Comparison of ENCODE assay signal across 19 cellular contexts in genomic region chr1:246798606-246799496, GRCh38.
DNase-seq lines count a peak whose midpoint lies in the region; ATAC-seq and TF ChIP-seq lines count a peak whose summit lies in the region.
"Had no signal": no experiment of that assay in that cellular context is flagged by ENCODE, and none has a peak within 500 bp of the region (broad histone marks: within the 10 kb centered on the region; RNA-seq: fewer than 3 reads in every experiment).

No MANE protein-coding gene starts in this region.

- no peak for TF ChIP-seq POLR2A in suprapubic skin (IDR thresholded peaks at IDR 0.05)

- no peak overlapping the region for H3K9ac ChIP-seq in SK-N-SH

- TF ChIP-seq CTCF in SK-N-SH (IDR thresholded peaks at IDR 0.05), result no peak
- TF ChIP-seq CTCF in chondrocyte (IDR thresholded peaks at IDR 0.05), result no peak
- no peak for TF ChIP-seq CTCF in nephron (IDR thresholded peaks at IDR 0.05; ENCODE audit: unreplicated experiment in 3 of 3)
- no peak for TF ChIP-seq CTCF in suprapubic skin (IDR thresholded peaks at IDR 0.05)

- H3K36me3 Mint-ChIP-seq in chondrocyte (ENCODE audit: low read depth) (peaks cover 1% of the 10 kb centered on the region), nephron (ENCODE audit: low read depth) (no peaks in the 10 kb centered on the region)
- H3K36me3 Mint-ChIP-seq: WTC11 had no signal

- no peak overlapping the region for H3K4me2 ChIP-seq in SK-N-SH

- 80% methylated on average over 8 of the region's 22 CpGs for WGBS in SK-N-SH (ENCODE audit: low lambda C conversion rate)
- 78% methylated on average over 17 of the region's 22 CpGs for WGBS in suprapubic skin

- peaks cover 15% of the 10 kb centered on the region for H3K4me1 Mint-ChIP-seq in chondrocyte (ENCODE audit: low read depth)
- H3K4me1 Mint-ChIP-seq in nephron, result peaks cover 36% of the 10 kb centered on the region
- H3K4me1 Mint-ChIP-seq: central memory CD8-positive, alpha-beta T cell had no signal

- H3K4me3 ChIP-seq in SK-N-SH (ENCODE audit: low read depth in 2 of 2, low read length in 1 of 2) (no peak overlapping the region), suprapubic skin (no peak overlapping the region)
- H3K4me3 ChIP-seq: esophagus squamous epithelium, pancreas, skin epidermis had no signal

- no peaks in the 10 kb centered on the region for H3K36me3 ChIP-seq in SK-N-SH (replicated peaks in 1 of 2; ENCODE audit: control insufficient read depth in 1 of 2, insufficient read depth in 2 of 2, low read length in 1 of 2)
- H3K36me3 ChIP-seq in suprapubic skin, result no peaks in the 10 kb centered on the region
- H3K36me3 ChIP-seq: esophagus squamous epithelium, pancreas had no signal

- CTCF ChIA-PET in SK-N-SH (lab: Yijun Ruan, JAX), result no interaction called here

- no peaks in the 10 kb centered on the region for H3K79me2 ChIP-seq in SK-N-SH (ENCODE audit: insufficient read depth)

- ATAC-seq in SK-N-SH treated with all-trans-retinoic acid at 6 μM for 48 hours, result peak; percentile 9; the same call in 2 of the 3 replicates
- no peak for ATAC-seq in HG03175 (IDR thresholded peaks at IDR 0.05; ENCODE audit: unreplicated experiment)
- ATAC-seq: WTC11 had no signal

- H3K27me3 Mint-ChIP-seq in chondrocyte (ENCODE audit: low read depth), result no peaks in the 10 kb centered on the region
- no peaks in the 10 kb centered on the region for H3K27me3 Mint-ChIP-seq in nephron (ENCODE audit: low read depth)

- no peaks in the 10 kb centered on the region for H3F3A ChIP-seq in SK-N-SH (replicated peaks; ENCODE audit: insufficient read depth)

- H3K9me3 ChIP-seq in SK-N-SH (no peaks in the 10 kb centered on the region), suprapubic skin (no peaks in the 10 kb centered on the region)
- H3K9me3 ChIP-seq: esophagus squamous epithelium, pancreas had no signal

- H3K27ac ChIP-seq in SK-N-SH (ENCODE audit: low read depth in 2 of 2, low read length in 1 of 2) (no peak overlapping the region), suprapubic skin (no peak overlapping the region)
- H3K27ac ChIP-seq: esophagus squamous epithelium, pancreas, skin epidermis had no signal

- no peak for DNase-seq in SK-N-SH
- peak; percentile 71 for DNase-seq in chondrocyte (ENCODE audit: low spot score)
- DNase-seq in suprapubic skin (ENCODE audit: low spot score in 2 of 2), result peak; percentile 39 to 71
- no peak for DNase-seq in NOMO-1 treated with DMSO at 0.1 percent for 48 hours (lab: John Stamatoyannopoulos, UW; ENCODE audit: unreplicated experiment)
- no peak for DNase-seq in NCI-H1105 (lab: John Stamatoyannopoulos, UW)
- DNase-seq: activated CD4-positive, alpha-beta T cell treated with anti-CD3 and anti-CD28 coated beads, Interleukin-2, amount 50 U/mL, for 48 hours; activated naive CD4-positive, alpha-beta T cell treated with anti-CD3 and anti-CD28 coated beads for 36 hours; Calu3; effector memory CD4-positive, alpha-beta T cell; esophagus squamous epithelium; H7; NCI-H146; pancreas had no signal

- no peak overlapping the region for H2AFZ ChIP-seq in SK-N-SH (ENCODE audit: low read depth)

- TF ChIP-seq EP300 in SK-N-SH (IDR thresholded peaks at IDR 0.05; ENCODE audit: borderline replicate concordance in 1 of 2, low read depth in 1 of 2, low read length in 1 of 2) (no peak), suprapubic skin (IDR thresholded peaks at IDR 0.05) (no peak)

- H3K27ac Mint-ChIP-seq in chondrocyte (ENCODE audit: unreplicated experiment) (no peak overlapping the region), nephron (peak overlapping the region; percentile 32 to 69 (median 33))
- H3K27ac Mint-ChIP-seq: activated naive CD4-positive, alpha-beta T cell treated with anti-CD3 and anti-CD28 coated beads for 36 hours; WTC11 had no signal

- H4K20me1 ChIP-seq in SK-N-SH (ENCODE audit: insufficient read depth), result no peaks in the 10 kb centered on the region

- POLR2A ChIA-PET in SK-N-SH (lab: Yijun Ruan, JAX), result no interaction called here

- TF ChIP-seq RAD21 in SK-N-SH (IDR thresholded peaks at IDR 0.05; ENCODE audit: low read length), result no peak

- H3K4me1 ChIP-seq in SK-N-SH (ENCODE audit: control insufficient read depth in 1 of 2, insufficient read depth in 2 of 2, low read depth in 1 of 2, low read length in 1 of 2), result peaks cover 0 to 11% of the 10 kb centered on the region in 2 experiments; a peak in 2 of 4 replicates
- peaks cover 23% of the 10 kb centered on the region for H3K4me1 ChIP-seq in suprapubic skin
- H3K4me1 ChIP-seq: pancreas had no signal

- peaks cover 3% of the 10 kb centered on the region for H3K9me3 Mint-ChIP-seq in chondrocyte (ENCODE audit: low read depth)
- H3K9me3 Mint-ChIP-seq in nephron, result no peaks in the 10 kb centered on the region
- H3K9me3 Mint-ChIP-seq: activated naive CD4-positive, alpha-beta T cell treated with anti-CD3 and anti-CD28 coated beads for 36 hours; central memory CD8-positive, alpha-beta T cell; WTC11 had no signal

- H3K27me3 ChIP-seq in SK-N-SH (ENCODE audit: insufficient read depth) (no peaks in the 10 kb centered on the region), suprapubic skin (no peaks in the 10 kb centered on the region)
- H3K27me3 ChIP-seq: pancreas had no signal

- no peak overlapping the region for H3K4me3 Mint-ChIP-seq in chondrocyte (ENCODE audit: unreplicated experiment)
- no peak overlapping the region for H3K4me3 Mint-ChIP-seq in nephron
- H3K4me3 Mint-ChIP-seq: activated naive CD4-positive, alpha-beta T cell treated with anti-CD3 and anti-CD28 coated beads for 36 hours; central memory CD8-positive, alpha-beta T cell; WTC11 had no signal

- H3K9me2 ChIP-seq in SK-N-SH, result no peaks in the 10 kb centered on the region

TF ChIP-seq in SK-N-SH treated with all-trans-retinoic acid at 6 μM for 48 hours, 23 proteins besides CTCF, POLR2A, EP300 and RAD21:
- TF ChIP-seq TCF4 (CRISPR knock-in tag; IDR thresholded peaks at IDR 0.05; ENCODE audit: borderline replicate concordance), result no peak
- no peak for TF ChIP-seq RARB (CRISPR knock-in tag; IDR thresholded peaks at IDR 0.05)
- no peak for TF ChIP-seq ZC3H10 (CRISPR knock-in tag; IDR thresholded peaks at IDR 0.05)
- TF ChIP-seq BACH2 (CRISPR knock-in tag; IDR thresholded peaks at IDR 0.05; ENCODE audit: borderline replicate concordance), result no peak
- TF ChIP-seq GLIS3 (CRISPR knock-in tag; IDR thresholded peaks at IDR 0.05), result no peak

TF ChIP-seq in SK-N-SH, 30 proteins besides CTCF, POLR2A, EP300 and RAD21:
- no peak for TF ChIP-seq EZH2phosphoT487 (IDR thresholded peaks at IDR 0.05; ENCODE audit: borderline replicate concordance, low read depth)
- no peak for TF ChIP-seq USF2 (IDR thresholded peaks at IDR 0.05; ENCODE audit: borderline replicate concordance, low read depth, low read length)
- no peak for TF ChIP-seq NRF1 (IDR thresholded peaks at IDR 0.05; ENCODE audit: low read depth, low read length)
- no peak for TF ChIP-seq TEAD4 (IDR thresholded peaks at IDR 0.05; ENCODE audit: borderline replicate concordance, insufficient read depth)
- no peak for TF ChIP-seq SMC3 (IDR thresholded peaks at IDR 0.05; ENCODE audit: low read depth, low read length)
- no peak for TF ChIP-seq REST (IDR thresholded peaks at IDR 0.05; ENCODE audit: low read depth, low read length)
- TF ChIP-seq FOXM1 (IDR thresholded peaks at IDR 0.05; ENCODE audit: low read depth), result no peak
- TF ChIP-seq FOSL2 (IDR thresholded peaks at IDR 0.05; ENCODE audit: borderline replicate concordance, low read depth), result no peak
- TF ChIP-seq RFX5 (IDR thresholded peaks at IDR 0.05; ENCODE audit: low read length), result no peak
- TF ChIP-seq GATA2 (CRISPR knock-in tag; IDR thresholded peaks at IDR 0.05), result no peak

Comparison
In these comparisons a context has a peak if more than half of its experiments do, and no peak if none do; other contexts are left out.
1. DNase-seq: peak in chondrocyte (single experiment) and suprapubic skin (2 of 2); none in SK-N-SH (single experiment), NOMO-1 treated with DMSO at 0.1 percent for 48 hours (single experiment) and NCI-H1105 (single experiment).